In genomic region chr2:73947412-73948018, GRCh38 we compare ENCODE assay signal across 20 cellular contexts. TPM values are rescaled to one million over a fixed set of nuclear protein-coding genes. Genes with fewer than 3 reads are reported as not detected.
"Had no signal": no experiment of that assay in that cellular context is flagged by ENCODE, and none has a peak within 500 bp of the region (broad histone marks: within the 10 kb centered on the region; RNA-seq: fewer than 3 reads in every experiment).

No MANE protein-coding gene starts in this region.

- H3K4me2 ChIP-seq: neural progenitor cell had no signal

- H3K9ac ChIP-seq: neural progenitor cell had no signal

- H3K4me1 Mint-ChIP-seq: neural progenitor cell had no signal

- ATAC-seq: esophagus mucosa; gastroesophageal sphincter; heart left ventricle; stimulated activated naive CD8-positive, alpha-beta T cell treated with anti-CD3 and anti-CD28 coated beads, Interleukin-15, Interleukin-2, amounts not matched to agents 100 U/mL and 50 U/mL, for 24 hours had no signal

- FAIRE-seq: urothelium cell line had no signal

- H3K4me1 ChIP-seq: neural progenitor cell, prostate gland, tibial artery had no signal

- H3K9me3 Mint-ChIP-seq: activated CD4-positive, alpha-beta memory T cell treated with anti-CD3 and anti-CD28 coated beads for 36 hours; activated naive CD4-positive, alpha-beta T cell treated with anti-CD3 and anti-CD28 coated beads for 36 hours; activated T-helper 2 cell treated with anti-CD3 and anti-CD28 coated beads, Interferon-gamma antibody, Interleukin-2, Interleukin-4, amounts not matched to agents 10 μg/mL and 5 μg/mL and 100 μg/mL, durations not matched to agents 14 hours and 24 hours and 36 hours; neural progenitor cell; T-helper 1 cell treated with Interleukin-12 subunit alpha and Interleukin-12 subunit beta and Interleukin-4 antibody, amounts not matched to agents 30 μg/mL and 1 μg/mL, for 36 hours had no signal

- H3K27ac Mint-ChIP-seq: activated CD4-positive, alpha-beta memory T cell treated with anti-CD3 and anti-CD28 coated beads for 36 hours; activated naive CD4-positive, alpha-beta T cell treated with anti-CD3 and anti-CD28 coated beads for 36 hours; neural progenitor cell; T-helper 1 cell treated with Interleukin-12 subunit alpha and Interleukin-12 subunit beta and Interleukin-4 antibody, amounts not matched to agents 30 μg/mL and 1 μg/mL, for 36 hours had no signal

- H3K4me3 ChIP-seq: gastroesophageal sphincter, heart left ventricle, left ventricle myocardium inferior, neural progenitor cell, prostate gland, tibial artery had no signal

- H3K27me3 ChIP-seq: gastroesophageal sphincter, heart left ventricle, neural progenitor cell, tibial artery had no signal

- H2AFZ ChIP-seq: neural progenitor cell had no signal

- H3K4me3 Mint-ChIP-seq: activated CD4-positive, alpha-beta memory T cell treated with anti-CD3 and anti-CD28 coated beads for 36 hours; activated naive CD4-positive, alpha-beta T cell treated with anti-CD3 and anti-CD28 coated beads for 36 hours; brain; neural progenitor cell had no signal

- H3K27ac ChIP-seq: gastroesophageal sphincter, left ventricle myocardium inferior, neural progenitor cell, prostate gland, tibial artery had no signal

- H3K27me3 Mint-ChIP-seq: activated CD4-positive, alpha-beta memory T cell treated with anti-CD3 and anti-CD28 coated beads for 36 hours; brain had no signal

- DNase-seq: activated CD4-positive, alpha-beta memory T cell treated with anti-CD3 and anti-CD28 coated beads for 36 hours; activated naive CD4-positive, alpha-beta T cell treated with anti-CD3 and anti-CD28 coated beads for 36 hours; cortex of kidney; effector CD4-positive, alpha-beta T cell; heart left ventricle; left ventricle myocardium inferior; mammary epithelial cell; midbrain; right cardiac atrium; stimulated activated CD4-positive, alpha-beta T cell treated with anti-CD3 and anti-CD28 coated beads, Interleukin-2, amount 100 ng/mL, for 24 hours; stimulated activated naive CD8-positive, alpha-beta T cell treated with anti-CD3 and anti-CD28 coated beads, Interleukin-15, Interleukin-2, amounts not matched to agents 100 U/mL and 50 U/mL, for 24 hours; tibial artery had no signal

- H3K9me3 ChIP-seq: gastroesophageal sphincter, heart left ventricle, left ventricle myocardium inferior, prostate gland, tibial artery had no signal

RNA-seq across cellular contexts. Expression of gene ACTG2, which starts 54.7 kb away (rescaled TPM):
- total RNA-seq: activated CD4-positive, alpha-beta memory T cell treated with anti-CD3 and anti-CD28 coated beads for 36 hours; activated naive CD4-positive, alpha-beta T cell treated with anti-CD3 and anti-CD28 coated beads for 36 hours had no signal
